9 cellular contexts compared by ENCODE assay signal in genomic region chr1:26771285-26771642, GRCh38. TPM values are rescaled to one million over a fixed set of nuclear protein-coding genes. Genes with fewer than 3 reads are reported as not detected.
A peak's percentile ranks its signal among the peaks of the same experiment; 100 is the strongest.
DNase-seq lines count a peak whose midpoint lies in the region; ATAC-seq, FAIRE-seq and TF ChIP-seq lines count a peak whose summit lies in the region.
"Had no signal": no experiment of that assay in that cellular context is flagged by ENCODE, and none has a peak within 500 bp of the region (broad histone marks: within the 10 kb centered on the region; RNA-seq: fewer than 3 reads in every experiment).

No MANE protein-coding gene starts in this region.

- H4K20me1 ChIP-seq in IMR-90 (ENCODE audit: insufficient read depth, low read length): peaks cover 30% of the 10 kb centered on the region
- H4K20me1 ChIP-seq in keratinocyte (ENCODE audit: control insufficient read depth, extremely low read depth, insufficient read depth, low read length): peaks cover 4% of the 10 kb centered on the region

- H2AFZ ChIP-seq in IMR-90 (replicated peaks; ENCODE audit: low read length, poor library complexity) (peak overlapping the region; percentile 58), keratinocyte (ENCODE audit: control insufficient read depth, low read length) (no peak overlapping the region)

- H3K27me3 Mint-ChIP-seq in activated T-helper 17 cell treated with anti-CD3 and anti-CD28 coated beads, Interleukin-2, amount 50 U/mL, for 72 hours: no peaks in the 10 kb centered on the region
- no peaks in the 10 kb centered on the region for H3K27me3 Mint-ChIP-seq in stimulated activated naive B cell treated with anti-CD40 and anti-IgM and Interleukin-4, amounts not matched to agents 10 μg/mL and 1 μg/mL and 100 μg/mL, for 72 hours

- H3K27me3 ChIP-seq in IMR-90 (ENCODE audit: control insufficient read depth, insufficient read depth, low read length): no peaks in the 10 kb centered on the region
- no peaks in the 10 kb centered on the region for H3K27me3 ChIP-seq in keratinocyte (ENCODE audit: control insufficient read depth, extremely low read depth, insufficient read depth, low read length)

- no peak for TF ChIP-seq RAD21 in IMR-90 (IDR thresholded peaks at IDR 0.05; ENCODE audit: low read length)

- BruUV-seq in IMR-90 (replicated peaks; lab: Mats Ljungman, UMichigan): no TSS peak

- H3K23ac ChIP-seq in IMR-90 (ENCODE audit: low read depth, low read length): peak overlapping the region; percentile 69; the same call in 1 of the 2 replicates

- H2BK20ac ChIP-seq in IMR-90 (ENCODE audit: low read depth, low read length): peak overlapping the region; percentile 24; the same call in 1 of the 2 replicates

- H3K9me3 ChIP-seq in IMR-90 (ENCODE audit: control insufficient read depth, insufficient read depth, low read length): no peaks in the 10 kb centered on the region
- H3K9me3 ChIP-seq in keratinocyte (ENCODE audit: control insufficient read depth, low read depth, low read length): no peaks in the 10 kb centered on the region

- H3K27ac ChIP-seq in IMR-90 (ENCODE audit: insufficient read depth, low read length) (peak overlapping the region; percentile 96), keratinocyte (ENCODE audit: control insufficient read depth, insufficient read depth, low read length) (peak overlapping the region; percentile 80)

- H3K4me3 ChIP-seq in IMR-90 (ENCODE audit: insufficient read depth, low read depth, low read length): no peak overlapping the region
- no peak overlapping the region for H3K4me3 ChIP-seq in keratinocyte (ENCODE audit: control insufficient read depth in 2 of 3, extremely low read depth in 1 of 3, insufficient read depth in 2 of 3, low read depth in 1 of 3, low read length in 3 of 3)

- peak overlapping the region; percentile 60 for H2AK5ac ChIP-seq in IMR-90 (ENCODE audit: low read depth, low read length)

- peak overlapping the region; percentile 71 for H3K27ac Mint-ChIP-seq in activated T-helper 17 cell treated with anti-CD3 and anti-CD28 coated beads, Interleukin-2, amount 50 U/mL, for 72 hours
- H3K27ac Mint-ChIP-seq in stimulated activated naive B cell treated with anti-CD40 and anti-IgM and Interleukin-4, amounts not matched to agents 10 μg/mL and 1 μg/mL and 100 μg/mL, for 72 hours: peak overlapping the region; percentile 79

- peak overlapping the region; percentile 97 for H3K4ac ChIP-seq in IMR-90 (ENCODE audit: low read depth, low read length)

- peak overlapping the region in 1 of 2 experiments; percentile 42; a peak in 2 of 4 replicates for H4K8ac ChIP-seq in IMR-90 (ENCODE audit: low read depth in 2 of 2, low read length in 2 of 2)

- no peak for FAIRE-seq in keratinocyte (lab: Jason Lieb, UNC)

- H3K4me1 ChIP-seq in IMR-90 (ENCODE audit: control insufficient read depth, insufficient read depth, low read length): peaks cover 37% of the 10 kb centered on the region
- H3K4me1 ChIP-seq in keratinocyte (ENCODE audit: control insufficient read depth, extremely low read depth, insufficient read depth, low read length): peaks cover 36% of the 10 kb centered on the region

- TF ChIP-seq CTCF in IMR-90 (conservative IDR thresholded peaks at IDR 0.05; ENCODE audit: low read depth, low read length) (no peak), keratinocyte (optimal IDR thresholded peaks at IDR 0.05 in 1 of 3, IDR thresholded peaks at IDR 0.05 in 1 of 3, conservative IDR thresholded peaks at IDR 0.05 in 1 of 3; ENCODE audit: extremely low read depth in 1 of 3, insufficient read depth in 2 of 3, low read length in 3 of 3) (no peak)

- no peaks in the 10 kb centered on the region for H3K9me3 Mint-ChIP-seq in activated T-helper 17 cell treated with anti-CD3 and anti-CD28 coated beads, Interleukin-2, amount 50 U/mL, for 72 hours
- no peaks in the 10 kb centered on the region for H3K9me3 Mint-ChIP-seq in stimulated activated naive B cell treated with anti-CD40 and anti-IgM and Interleukin-4, amounts not matched to agents 10 μg/mL and 1 μg/mL and 100 μg/mL, for 72 hours

- intact Hi-C loops in IMR-90 (cut with micrococcal nuclease): no loop called here

- H3K36me3 ChIP-seq in IMR-90 (ENCODE audit: control insufficient read depth, insufficient read depth, low read length) (peaks cover 67% of the 10 kb centered on the region), keratinocyte (ENCODE audit: control insufficient read depth in 2 of 2, extremely low read depth in 1 of 2, insufficient read depth in 2 of 2, low read length in 2 of 2) (peaks cover 47 to 64% of the 10 kb centered on the region in 2 experiments)

- H3K4me2 ChIP-seq in IMR-90 (ENCODE audit: low read depth, low read length): no peak overlapping the region
- H3K4me2 ChIP-seq in keratinocyte (ENCODE audit: control insufficient read depth, extremely low read depth, insufficient read depth, low read depth, low read length): peak overlapping the region; percentile 7

- dilution Hi-C loops in IMR-90 (cut with HindIII; ENCODE audit: low sequenced_read_pairs, unreplicated experiment): no loop called here
- dilution Hi-C loops in keratinocyte (cut with MboI; ENCODE audit: extremely low pct_ligation_motif_present, low sequenced_read_pairs): no loop called here

- H2BK15ac ChIP-seq in IMR-90 (ENCODE audit: low read depth, low read length): 0 out of 3 replicates have a peak overlapping the region, but pooled peaks have one; percentile 2

- peaks cover 31% of the 10 kb centered on the region for H3K4me1 Mint-ChIP-seq in activated T-helper 17 cell treated with anti-CD3 and anti-CD28 coated beads, Interleukin-2, amount 50 U/mL, for 72 hours
- H3K4me1 Mint-ChIP-seq in stimulated activated naive B cell treated with anti-CD40 and anti-IgM and Interleukin-4, amounts not matched to agents 10 μg/mL and 1 μg/mL and 100 μg/mL, for 72 hours: peaks cover 19 to 23% of the 10 kb centered on the region in 2 donors

- in situ Hi-C loops in IMR-90 (cut with MboI; ENCODE audit: low sequenced_read_pairs): no loop called here

- H3K56ac ChIP-seq in IMR-90 (ENCODE audit: extremely low read depth, insufficient read depth, low read length): no peak overlapping the region; the same call in 1 of the 2 replicates

- peak overlapping the region; percentile 8; the same call in 1 of the 2 replicates for H3K18ac ChIP-seq in IMR-90 (ENCODE audit: low read depth, low read length)

- H2AK9ac ChIP-seq in IMR-90 (replicated peaks; ENCODE audit: low read depth, low read length, poor library complexity): peak overlapping the region; percentile 91

- H3K36me3 Mint-ChIP-seq in activated T-helper 17 cell treated with anti-CD3 and anti-CD28 coated beads, Interleukin-2, amount 50 U/mL, for 72 hours (ENCODE audit: low read depth): peaks cover 100% of the 10 kb centered on the region
- H3K36me3 Mint-ChIP-seq in stimulated activated naive B cell treated with anti-CD40 and anti-IgM and Interleukin-4, amounts not matched to agents 10 μg/mL and 1 μg/mL and 100 μg/mL, for 72 hours: peaks cover 57 to 75% of the 10 kb centered on the region in 2 donors

- peak overlapping the region; percentile 99 for H2BK5ac ChIP-seq in IMR-90 (ENCODE audit: low read depth, low read length, poor library complexity, severe bottlenecking)

- TF ChIP-seq POLR2A in IMR-90 (IDR thresholded peaks at IDR 0.05; ENCODE audit: low read depth, low read length): no peak

- WGBS in IMR-90 (ENCODE audit: extremely low coverage in 2 of 2, insufficient read length in 1 of 2), 2 experiments: no CpG with 5 or more reads among the region's 3 CpGs

- peak overlapping the region; percentile 80 for H2BK120ac ChIP-seq in IMR-90 (ENCODE audit: low read depth, low read length)

- H3K9ac ChIP-seq in IMR-90 (ENCODE audit: low read depth, low read length) (no peak overlapping the region), keratinocyte (ENCODE audit: control insufficient read depth, extremely low read depth, insufficient read depth, low read length) (peak overlapping the region; percentile 20)

- no peaks in the 10 kb centered on the region for H3K79me2 ChIP-seq in keratinocyte (ENCODE audit: control insufficient read depth, insufficient read depth, low read length)

- H3K79me1 ChIP-seq in IMR-90 (ENCODE audit: low read depth in 1 of 2, low read length in 2 of 2): peaks cover 48 to 73% of the 10 kb centered on the region in 2 experiments

- H3K14ac ChIP-seq in IMR-90 (replicated peaks; ENCODE audit: low read depth, low read length): peak overlapping the region; percentile 34

- H4K5ac ChIP-seq in IMR-90 (ENCODE audit: low read depth, low read length): peak overlapping the region; percentile 7; the same call in 1 of the 2 replicates

- DNase-seq in IMR-90 (no peak), keratinocyte (ENCODE audit: low read depth, low spot score) (no peak), A172 (ENCODE audit: low spot score) (no peak), KG1 (lab: John Stamatoyannopoulos, UW) (no peak)
- DNase-seq in stimulated activated naive B cell treated with anti-CD40 and anti-IgM and Interleukin-4, amounts not matched to agents 10 μg/mL and 1 μg/mL and 100 μg/mL, for 72 hours: no peak
- DNase-seq in activated CD4-positive, alpha-beta T cell treated with anti-CD3 and anti-CD28 coated beads, Interleukin-2, amount 50 U/mL, for 4 hours: no peak
- DNase-seq: stimulated activated naive CD4-positive, alpha-beta T cell had no signal

- H3K4me3 Mint-ChIP-seq in activated T-helper 17 cell treated with anti-CD3 and anti-CD28 coated beads, Interleukin-2, amount 50 U/mL, for 72 hours: peak overlapping the region; percentile 22
- H3K4me3 Mint-ChIP-seq in stimulated activated naive B cell treated with anti-CD40 and anti-IgM and Interleukin-4, amounts not matched to agents 10 μg/mL and 1 μg/mL and 100 μg/mL, for 72 hours: no peak overlapping the region

- CTCF ChIA-PET in IMR-90 (lab: Yijun Ruan, JAX): interaction anchor here (1.1 kb wide), 1 partner anchor 79 kb away, joined by 3 read pairs; no protein-coding TSS in a partner anchor

- H4K91ac ChIP-seq in IMR-90 (ENCODE audit: insufficient read depth, low read depth, low read length): peak overlapping the region; percentile 61

- H3K9me1 ChIP-seq in IMR-90 (ENCODE audit: insufficient read depth, low read length) (peaks cover 43% of the 10 kb centered on the region), keratinocyte (ENCODE audit: control insufficient read depth, extremely low read depth, insufficient read depth, low read length) (peaks cover 3% of the 10 kb centered on the region)

- POLR2A ChIA-PET in IMR-90 (lab: Charles Lee; ENCODE audit: unreplicated experiment): interaction anchor here (1.0 kb wide), 1 partner anchor 73 kb away, joined by 3 read pairs; no protein-coding TSS in a partner anchor

- ATAC-seq in IMR-90 (ENCODE audit: low read depth) (no peak), GM18520 (IDR thresholded peaks at IDR 0.05; ENCODE audit: unreplicated experiment) (no peak)
- peak; percentile 34 for ATAC-seq in activated T-helper 17 cell treated with anti-CD3 and anti-CD28 coated beads, Interleukin-2, amount 50 U/mL, for 72 hours (replicated peaks)
- ATAC-seq in stimulated activated naive B cell treated with anti-CD40 and anti-IgM and Interleukin-4, amounts not matched to agents 10 μg/mL and 1 μg/mL and 100 μg/mL, for 72 hours (replicated peaks): peak in 1 of 2 donors; percentile 44

RNA-seq across cellular contexts. Expression of gene PIGV, which starts 16.5 kb away (rescaled TPM):
- total RNA-seq in IMR-90 (2012; rRNA removed): 8.6 and 10.6 TPM in 2 replicates
- polyA plus RNA-seq in IMR-90 (2012; rRNA removed) (6.9 and 7.2 TPM in 2 replicates), keratinocyte (14.2 to 21.1 TPM (median 15.9 TPM) in 3 replicates)
- polyA plus RNA-seq in IMR-90 (2012; cell fraction: cytosol; rRNA removed): 7.4 and 11.3 TPM in 2 replicates
- 10.5 and 15.8 TPM in 2 replicates for polyA plus RNA-seq in IMR-90 (2012; cell fraction: nucleus; rRNA removed; ENCODE audit: low replicate concordance)
- 10 to 100 TPM; 14.0 to 18.1 TPM for total RNA-seq in activated T-helper 17 cell treated with anti-CD3 and anti-CD28 coated beads, Interleukin-2, amount 50 U/mL, for 72 hours
- 3.2 TPM for polyA plus RNA-seq in keratinocyte (2011; ENCODE audit: low read depth)
- 11.7 and 14.0 TPM in 2 replicates for polyA plus RNA-seq in keratinocyte (2011; cell fraction: cytosol; rRNA removed)
- polyA plus RNA-seq in keratinocyte (2011; cell fraction: nucleus; rRNA removed): 26.1 and 26.9 TPM in 2 replicates
- polyA plus RNA-seq in keratinocyte (2012; ENCODE audit: low replicate concordance): 10.6 and 11.1 TPM in 2 replicates
- polyA minus RNA-seq in keratinocyte: 11.2 to 39.6 TPM (median 25.5 TPM) in 3 replicates
- polyA minus RNA-seq in keratinocyte (2011; cell fraction: cytosol; rRNA and poly(A)+ RNA removed): 12.5 TPM
- polyA minus RNA-seq in keratinocyte (2011; cell fraction: nucleus; rRNA and poly(A)+ RNA removed): 16.5 and 25.7 TPM in 2 replicates
- 8.0 and 8.9 TPM in 2 replicates for total RNA-seq in A172 (2014; rRNA removed; shearing (Covaris generic))

RNA-seq across cellular contexts. Expression of gene ZDHHC18, which starts 55.2 kb away (rescaled TPM):
- 9.4 and 12.5 TPM in 2 replicates for total RNA-seq in IMR-90 (2012; rRNA removed)
- polyA plus RNA-seq in IMR-90 (2012; rRNA removed) (37.0 and 38.4 TPM in 2 replicates), keratinocyte (18.1 to 32.0 TPM (median 22.6 TPM) in 3 replicates)
- 16.2 and 37.8 TPM in 2 replicates for polyA plus RNA-seq in IMR-90 (2012; cell fraction: cytosol; rRNA removed)
- polyA plus RNA-seq in IMR-90 (2012; cell fraction: nucleus; rRNA removed; ENCODE audit: low replicate concordance): 40.6 and 50.7 TPM in 2 replicates
- 10 to 100 TPM; 84.3 to 86.1 TPM for total RNA-seq in activated T-helper 17 cell treated with anti-CD3 and anti-CD28 coated beads, Interleukin-2, amount 50 U/mL, for 72 hours
- polyA plus RNA-seq in keratinocyte (2011; ENCODE audit: low read depth): 14.0 TPM
- 22.3 and 28.7 TPM in 2 replicates for polyA plus RNA-seq in keratinocyte (2011; cell fraction: cytosol; rRNA removed)
- 27.8 and 32.9 TPM in 2 replicates for polyA plus RNA-seq in keratinocyte (2011; cell fraction: nucleus; rRNA removed)
- 16.3 and 18.4 TPM in 2 replicates for polyA plus RNA-seq in keratinocyte (2012; ENCODE audit: low replicate concordance)
- 21.5 to 62.9 TPM (median 45.1 TPM) in 3 replicates for polyA minus RNA-seq in keratinocyte
- 14.4 TPM for polyA minus RNA-seq in keratinocyte (2011; cell fraction: cytosol; rRNA and poly(A)+ RNA removed)
- 11.0 and 11.9 TPM in 2 replicates for polyA minus RNA-seq in keratinocyte (2011; cell fraction: nucleus; rRNA and poly(A)+ RNA removed)
- 15.0 and 32.4 TPM in 2 replicates for total RNA-seq in A172 (2014; rRNA removed; shearing (Covaris generic))
